1 cellular context compared by ENCODE assay signal in the genomic region with DNA sequence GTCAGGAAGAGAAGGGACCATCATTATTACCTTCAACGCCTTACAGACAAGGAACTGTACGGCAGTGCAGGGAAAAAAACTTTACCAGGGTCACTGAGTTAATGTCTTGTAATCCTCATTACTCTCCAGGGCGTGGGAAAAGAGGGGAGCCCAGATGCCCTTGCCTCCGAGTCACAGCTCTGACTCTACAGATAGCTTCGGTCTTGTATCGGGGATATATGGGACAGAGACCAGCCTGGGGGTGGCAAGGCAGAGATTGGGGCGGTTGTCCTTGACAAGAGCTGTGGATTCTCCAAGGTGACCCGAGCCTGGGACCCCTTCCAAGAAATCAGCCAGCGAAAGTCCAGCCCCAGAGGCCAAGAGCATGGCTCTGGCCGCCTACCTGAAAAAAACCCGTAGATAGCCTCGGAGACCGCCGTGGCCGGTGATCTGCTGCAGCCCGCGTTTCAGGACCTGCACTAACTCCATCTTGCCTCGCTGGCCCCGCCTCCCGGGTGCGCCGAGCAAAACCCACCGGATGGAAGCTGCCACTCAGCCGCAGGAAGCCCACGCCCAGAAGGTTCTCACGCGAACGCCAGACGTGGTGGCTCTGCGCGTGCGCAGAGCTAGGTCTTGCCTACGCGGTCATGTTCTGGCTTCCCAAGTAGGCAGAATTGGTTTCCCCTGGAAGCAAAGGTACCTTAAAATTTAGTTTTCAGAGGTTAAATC.
A peak's percentile ranks its signal among the peaks of the same experiment; 100 is the strongest.
TF ChIP-seq lines count a peak whose summit lies in the region.

A gene (minus strand): TSS at position 485 of the 708 bp plus-strand sequence. CDS start 17 bp downstream, at position 468.

TF ChIP-seq in HepG2, 621 proteins besides CTCF, POLR2A, EP300 and RAD21 (continued from another document and continues in another):
- TF ChIP-seq EHMT2 (IDR thresholded peaks at IDR 0.05; ENCODE audit: borderline replicate concordance, low read depth, low read length): no peak
- TF ChIP-seq KDM1A (CRISPR knock-in tag; IDR thresholded peaks at IDR 0.05): no peak
- no peak for TF ChIP-seq FOXA1 (IDR thresholded peaks at IDR 0.05)
- TF ChIP-seq FOXA1 (CRISPR knock-in tag; IDR thresholded peaks at IDR 0.05): 0 out of 2 replicates have a peak, but pooled peaks have one; percentile 20
- no peak for TF ChIP-seq ZNF24 (IDR thresholded peaks at IDR 0.05)
- TF ChIP-seq, protein P1, sequence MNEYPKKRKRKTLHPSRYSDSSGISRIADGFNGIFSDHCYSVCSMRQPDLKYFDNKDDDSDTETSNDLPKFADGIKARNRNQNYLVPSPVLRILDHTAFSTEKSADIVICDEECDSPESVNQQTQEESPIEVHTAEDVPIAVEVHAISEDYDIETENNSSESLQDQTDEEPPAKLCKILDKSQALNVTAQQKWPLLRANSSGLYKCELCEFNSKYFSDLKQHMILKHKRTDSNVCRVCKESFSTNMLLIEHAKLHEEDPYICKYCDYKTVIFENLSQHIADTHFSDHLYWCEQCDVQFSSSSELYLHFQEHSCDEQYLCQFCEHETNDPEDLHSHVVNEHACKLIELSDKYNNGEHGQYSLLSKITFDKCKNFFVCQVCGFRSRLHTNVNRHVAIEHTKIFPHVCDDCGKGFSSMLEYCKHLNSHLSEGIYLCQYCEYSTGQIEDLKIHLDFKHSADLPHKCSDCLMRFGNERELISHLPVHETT (CRISPR knock-in tag; conservative IDR thresholded peaks at IDR 0.05): peak; percentile 51; the same call in 1 of the 2 replicates
- TF ChIP-seq, protein P2, sequence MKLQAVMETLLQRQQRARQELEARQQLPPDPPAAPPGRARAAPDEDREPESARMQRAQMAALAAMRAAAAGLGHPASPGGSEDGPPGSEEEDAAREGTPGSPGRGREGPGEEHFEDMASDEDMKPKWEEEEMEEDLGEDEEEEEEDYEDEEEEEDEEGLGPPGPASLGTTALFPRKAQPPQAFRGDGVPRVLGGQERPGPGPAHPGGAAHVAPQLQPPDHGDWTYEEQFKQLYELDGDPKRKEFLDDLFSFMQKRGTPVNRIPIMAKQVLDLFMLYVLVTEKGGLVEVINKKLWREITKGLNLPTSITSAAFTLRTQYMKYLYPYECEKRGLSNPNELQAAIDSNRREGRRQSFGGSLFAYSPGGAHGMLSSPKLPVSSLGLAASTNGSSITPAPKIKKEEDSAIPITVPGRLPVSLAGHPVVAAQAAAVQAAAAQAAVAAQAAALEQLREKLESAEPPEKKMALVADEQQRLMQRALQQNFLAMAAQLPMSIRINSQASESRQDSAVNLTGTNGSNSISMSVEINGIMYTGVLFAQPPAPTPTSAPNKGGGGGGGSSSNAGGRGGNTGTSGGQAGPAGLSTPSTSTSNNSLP (IDR thresholded peaks at IDR 0.05; ENCODE audit: low read depth, low read length): no peak
- TF ChIP-seq, protein P3, sequence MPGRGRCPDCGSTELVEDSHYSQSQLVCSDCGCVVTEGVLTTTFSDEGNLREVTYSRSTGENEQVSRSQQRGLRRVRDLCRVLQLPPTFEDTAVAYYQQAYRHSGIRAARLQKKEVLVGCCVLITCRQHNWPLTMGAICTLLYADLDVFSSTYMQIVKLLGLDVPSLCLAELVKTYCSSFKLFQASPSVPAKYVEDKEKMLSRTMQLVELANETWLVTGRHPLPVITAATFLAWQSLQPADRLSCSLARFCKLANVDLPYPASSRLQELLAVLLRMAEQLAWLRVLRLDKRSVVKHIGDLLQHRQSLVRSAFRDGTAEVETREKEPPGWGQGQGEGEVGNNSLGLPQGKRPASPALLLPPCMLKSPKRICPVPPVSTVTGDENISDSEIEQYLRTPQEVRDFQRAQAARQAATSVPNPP (CRISPR knock-in tag; IDR thresholded peaks at IDR 0.05): no peak
- no peak for TF ChIP-seq ZNF562 (CRISPR knock-in tag; IDR thresholded peaks at IDR 0.05; ENCODE audit: borderline replicate concordance)
- TF ChIP-seq HNRNPK (IDR thresholded peaks at IDR 0.05; ENCODE audit: low read depth, low read length, poor library complexity, severe bottlenecking): no peak
- TF ChIP-seq, protein P4, sequence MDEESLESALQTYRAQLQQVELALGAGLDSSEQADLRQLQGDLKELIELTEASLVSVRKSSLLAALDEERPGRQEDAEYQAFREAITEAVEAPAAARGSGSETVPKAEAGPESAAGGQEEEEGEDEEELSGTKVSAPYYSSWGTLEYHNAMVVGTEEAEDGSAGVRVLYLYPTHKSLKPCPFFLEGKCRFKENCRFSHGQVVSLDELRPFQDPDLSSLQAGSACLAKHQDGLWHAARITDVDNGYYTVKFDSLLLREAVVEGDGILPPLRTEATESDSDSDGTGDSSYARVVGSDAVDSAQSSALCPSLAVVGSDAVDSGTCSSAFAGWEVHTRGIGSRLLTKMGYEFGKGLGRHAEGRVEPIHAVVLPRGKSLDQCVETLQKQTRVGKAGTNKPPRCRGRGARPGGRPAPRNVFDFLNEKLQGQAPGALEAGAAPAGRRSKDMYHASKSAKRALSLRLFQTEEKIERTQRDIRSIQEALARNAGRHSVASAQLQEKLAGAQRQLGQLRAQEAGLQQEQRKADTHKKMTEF (CRISPR knock-in tag; IDR thresholded peaks at IDR 0.05): peak; percentile 77; the same call in 1 of the 2 replicates
- TF ChIP-seq ZNF746 (CRISPR knock-in tag; IDR thresholded peaks at IDR 0.05): no peak; the same call in 1 of the 2 replicates
- TF ChIP-seq NCOR1 (IDR thresholded peaks at IDR 0.05; ENCODE audit: borderline replicate concordance, low read length): no peak
- TF ChIP-seq, protein P5, sequence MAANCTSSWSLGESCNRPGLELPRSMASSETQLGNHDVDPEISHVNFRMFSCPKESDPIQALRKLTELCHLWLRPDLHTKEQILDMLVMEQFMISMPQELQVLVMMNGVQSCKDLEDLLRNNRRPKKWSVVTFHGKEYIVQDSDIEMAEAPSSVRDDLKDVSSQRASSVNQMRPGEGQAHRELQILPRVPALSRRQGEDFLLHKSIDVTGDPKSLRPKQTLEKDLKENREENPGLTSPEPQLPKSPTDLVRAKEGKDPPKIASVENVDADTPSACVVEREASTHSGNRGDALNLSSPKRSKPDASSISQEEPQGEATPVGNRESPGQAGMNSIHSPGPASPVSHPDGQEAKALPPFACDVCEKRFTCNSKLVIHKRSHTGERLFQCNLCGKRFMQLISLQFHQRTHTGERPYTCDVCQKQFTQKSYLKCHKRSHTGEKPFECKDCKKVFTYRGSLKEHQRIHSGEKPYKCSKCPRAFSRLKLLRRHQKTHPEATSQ (CRISPR knock-in tag; IDR thresholded peaks at IDR 0.05; ENCODE audit: borderline replicate concordance): no peak; the same call in 1 of the 2 replicates
- peak; percentile 74 for TF ChIP-seq ZNF883 (CRISPR knock-in tag; IDR thresholded peaks at IDR 0.05; ENCODE audit: not compliant biosample characterization)
- no peak for TF ChIP-seq CENPT (CRISPR knock-in tag; IDR thresholded peaks at IDR 0.05; ENCODE audit: low read depth)
- TF ChIP-seq RELA (CRISPR knock-in tag; IDR thresholded peaks at IDR 0.05): no peak
- TF ChIP-seq, protein P6, sequence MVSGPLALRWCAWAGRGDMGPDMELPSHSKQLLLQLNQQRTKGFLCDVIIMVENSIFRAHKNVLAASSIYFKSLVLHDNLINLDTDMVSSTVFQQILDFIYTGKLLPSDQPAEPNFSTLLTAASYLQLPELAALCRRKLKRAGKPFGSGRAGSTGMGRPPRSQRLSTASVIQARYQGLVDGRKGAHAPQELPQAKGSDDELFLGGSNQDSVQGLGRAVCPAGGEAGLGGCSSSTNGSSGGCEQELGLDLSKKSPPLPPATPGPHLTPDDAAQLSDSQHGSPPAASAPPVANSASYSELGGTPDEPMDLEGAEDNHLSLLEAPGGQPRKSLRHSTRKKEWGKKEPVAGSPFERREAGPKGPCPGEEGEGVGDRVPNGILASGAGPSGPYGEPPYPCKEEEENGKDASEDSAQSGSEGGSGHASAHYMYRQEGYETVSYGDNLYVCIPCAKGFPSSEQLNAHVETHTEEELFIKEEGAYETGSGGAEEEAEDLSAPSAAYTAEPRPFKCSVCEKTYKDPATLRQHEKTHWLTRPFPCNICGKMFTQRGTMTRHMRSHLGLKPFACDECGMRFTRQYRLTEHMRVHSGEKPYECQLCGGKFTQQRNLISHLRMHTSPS (CRISPR knock-in tag; IDR thresholded peaks at IDR 0.05; ENCODE audit: low read depth): no peak
- TF ChIP-seq ZFX (CRISPR knock-in tag; IDR thresholded peaks at IDR 0.05; ENCODE audit: low read depth): peak; percentile 62; the same call in 1 of the 2 replicates
- TF ChIP-seq MTA3 (CRISPR knock-in tag; IDR thresholded peaks at IDR 0.05): no peak
- TF ChIP-seq RXRA (CRISPR knock-in tag; IDR thresholded peaks at IDR 0.05): peak; percentile 73
- TF ChIP-seq ZNF816 (CRISPR knock-in tag; IDR thresholded peaks at IDR 0.05; ENCODE audit: borderline replicate concordance): no peak
- TF ChIP-seq, protein P7, sequence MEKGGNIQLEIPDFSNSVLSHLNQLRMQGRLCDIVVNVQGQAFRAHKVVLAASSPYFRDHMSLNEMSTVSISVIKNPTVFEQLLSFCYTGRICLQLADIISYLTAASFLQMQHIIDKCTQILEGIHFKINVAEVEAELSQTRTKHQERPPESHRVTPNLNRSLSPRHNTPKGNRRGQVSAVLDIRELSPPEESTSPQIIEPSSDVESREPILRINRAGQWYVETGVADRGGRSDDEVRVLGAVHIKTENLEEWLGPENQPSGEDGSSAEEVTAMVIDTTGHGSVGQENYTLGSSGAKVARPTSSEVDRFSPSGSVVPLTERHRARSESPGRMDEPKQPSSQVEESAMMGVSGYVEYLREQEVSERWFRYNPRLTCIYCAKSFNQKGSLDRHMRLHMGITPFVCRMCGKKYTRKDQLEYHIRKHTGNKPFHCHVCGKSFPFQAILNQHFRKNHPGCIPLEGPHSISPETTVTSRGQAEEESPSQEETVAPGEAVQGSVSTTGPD (CRISPR knock-in tag; IDR thresholded peaks at IDR 0.05): no peak
- TF ChIP-seq, protein P8, sequence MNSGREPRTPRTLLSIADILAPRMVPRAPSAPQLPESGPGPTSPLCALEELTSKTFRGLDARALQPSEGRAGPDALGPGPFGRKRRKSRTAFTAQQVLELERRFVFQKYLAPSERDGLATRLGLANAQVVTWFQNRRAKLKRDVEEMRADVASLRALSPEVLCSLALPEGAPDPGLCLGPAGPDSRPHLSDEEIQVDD (CRISPR knock-in tag; IDR thresholded peaks at IDR 0.05; ENCODE audit: borderline replicate concordance): no peak
- TF ChIP-seq ZNF329 (CRISPR knock-in tag; IDR thresholded peaks at IDR 0.05; ENCODE audit: low read depth): 0 out of 2 replicates have a peak, but pooled peaks have one; percentile 61
- peak; percentile 59; the same call in 1 of the 2 replicates for TF ChIP-seq ZNF292 (CRISPR knock-in tag; IDR thresholded peaks at IDR 0.05; ENCODE audit: borderline replicate concordance, low read depth)
- TF ChIP-seq YEATS4 (CRISPR knock-in tag; IDR thresholded peaks at IDR 0.05; ENCODE audit: borderline replicate concordance): peak; percentile 92; the same call in 1 of the 2 replicates
- TF ChIP-seq JARID2 (CRISPR knock-in tag; IDR thresholded peaks at IDR 0.05; ENCODE audit: insufficient replicate concordance): no peak
- TF ChIP-seq ATAD3A (CRISPR knock-in tag; IDR thresholded peaks at IDR 0.05): no peak
- no peak for TF ChIP-seq PRPF4 (IDR thresholded peaks at IDR 0.05; ENCODE audit: low read depth, low read length, poor library complexity, severe bottlenecking)
- TF ChIP-seq IKZF1 (IDR thresholded peaks at IDR 0.05): no peak
- TF ChIP-seq TOE1 (CRISPR knock-in tag; IDR thresholded peaks at IDR 0.05): peak; percentile 60; the same call in 1 of the 2 replicates
- TF ChIP-seq MEIS1 (CRISPR knock-in tag; IDR thresholded peaks at IDR 0.05; ENCODE audit: borderline replicate concordance): peak; percentile 86; the same call in 1 of the 2 replicates
- no peak for TF ChIP-seq SUZ12 (IDR thresholded peaks at IDR 0.05; ENCODE audit: low read depth, low read length)
- peak; percentile 98 for TF ChIP-seq TAF1 (CRISPR knock-in tag; IDR thresholded peaks at IDR 0.05)
- peak; percentile 77 for TF ChIP-seq ZNF670 (CRISPR knock-in tag; IDR thresholded peaks at IDR 0.05; ENCODE audit: borderline replicate concordance)
- peak; percentile 90 for TF ChIP-seq ZNF709 (CRISPR knock-in tag; IDR thresholded peaks at IDR 0.05)
- peak; percentile 92 for TF ChIP-seq KDM5A (IDR thresholded peaks at IDR 0.05; ENCODE audit: borderline replicate concordance, low read length)
- TF ChIP-seq, protein P9, sequence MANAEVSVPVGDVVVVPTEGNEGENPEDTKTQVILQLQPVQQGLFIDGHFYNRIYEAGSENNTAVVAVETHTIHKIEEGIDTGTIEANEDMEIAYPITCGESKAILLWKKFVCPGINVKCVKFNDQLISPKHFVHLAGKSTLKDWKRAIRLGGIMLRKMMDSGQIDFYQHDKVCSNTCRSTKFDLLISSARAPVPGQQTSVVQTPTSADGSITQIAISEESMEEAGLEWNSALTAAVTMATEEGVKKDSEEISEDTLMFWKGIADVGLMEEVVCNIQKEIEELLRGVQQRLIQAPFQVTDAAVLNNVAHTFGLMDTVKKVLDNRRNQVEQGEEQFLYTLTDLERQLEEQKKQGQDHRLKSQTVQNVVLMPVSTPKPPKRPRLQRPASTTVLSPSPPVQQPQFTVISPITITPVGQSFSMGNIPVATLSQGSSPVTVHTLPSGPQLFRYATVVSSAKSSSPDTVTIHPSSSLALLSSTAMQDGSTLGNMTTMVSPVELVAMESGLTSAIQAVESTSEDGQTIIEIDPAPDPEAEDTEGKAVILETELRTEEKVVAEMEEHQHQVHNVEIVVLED (CRISPR knock-in tag; IDR thresholded peaks at IDR 0.05; ENCODE audit: borderline replicate concordance): peak; percentile 75; the same call in 1 of the 2 replicates
- no peak for TF ChIP-seq POLR2AphosphoS2 (IDR thresholded peaks at IDR 0.05; ENCODE audit: low read depth, low read length)
- no peak for TF ChIP-seq SMARCC2 (IDR thresholded peaks at IDR 0.05)
- peak; percentile 79 for TF ChIP-seq ETV5 (CRISPR knock-in tag; IDR thresholded peaks at IDR 0.05; ENCODE audit: borderline replicate concordance)
- TF ChIP-seq, protein P10, sequence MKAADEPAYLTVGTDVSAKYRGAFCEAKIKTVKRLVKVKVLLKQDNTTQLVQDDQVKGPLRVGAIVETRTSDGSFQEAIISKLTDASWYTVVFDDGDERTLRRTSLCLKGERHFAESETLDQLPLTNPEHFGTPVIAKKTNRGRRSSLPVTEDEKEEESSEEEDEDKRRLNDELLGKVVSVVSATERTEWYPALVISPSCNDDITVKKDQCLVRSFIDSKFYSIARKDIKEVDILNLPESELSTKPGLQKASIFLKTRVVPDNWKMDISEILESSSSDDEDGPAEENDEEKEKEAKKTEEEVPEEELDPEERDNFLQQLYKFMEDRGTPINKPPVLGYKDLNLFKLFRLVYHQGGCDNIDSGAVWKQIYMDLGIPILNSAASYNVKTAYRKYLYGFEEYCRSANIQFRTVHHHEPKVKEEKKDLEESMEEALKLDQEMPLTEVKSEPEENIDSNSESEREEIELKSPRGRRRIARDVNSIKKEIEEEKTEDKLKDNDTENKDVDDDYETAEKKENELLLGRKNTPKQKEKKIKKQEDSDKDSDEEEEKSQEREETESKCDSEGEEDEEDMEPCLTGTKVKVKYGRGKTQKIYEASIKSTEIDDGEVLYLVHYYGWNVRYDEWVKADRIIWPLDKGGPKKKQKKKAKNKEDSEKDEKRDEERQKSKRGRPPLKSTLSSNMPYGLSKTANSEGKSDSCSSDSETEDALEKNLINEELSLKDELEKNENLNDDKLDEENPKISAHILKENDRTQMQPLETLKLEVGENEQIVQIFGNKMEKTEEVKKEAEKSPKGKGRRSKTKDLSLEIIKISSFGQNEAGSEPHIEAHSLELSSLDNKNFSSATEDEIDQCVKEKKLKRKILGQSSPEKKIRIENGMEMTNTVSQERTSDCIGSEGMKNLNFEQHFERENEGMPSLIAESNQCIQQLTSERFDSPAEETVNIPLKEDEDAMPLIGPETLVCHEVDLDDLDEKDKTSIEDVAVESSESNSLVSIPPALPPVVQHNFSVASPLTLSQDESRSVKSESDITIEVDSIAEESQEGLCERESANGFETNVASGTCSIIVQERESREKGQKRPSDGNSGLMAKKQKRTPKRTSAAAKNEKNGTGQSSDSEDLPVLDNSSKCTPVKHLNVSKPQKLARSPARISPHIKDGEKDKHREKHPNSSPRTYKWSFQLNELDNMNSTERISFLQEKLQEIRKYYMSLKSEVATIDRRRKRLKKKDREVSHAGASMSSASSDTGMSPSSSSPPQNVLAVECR (CRISPR knock-in tag; IDR thresholded peaks at IDR 0.05; ENCODE audit: borderline replicate concordance): peak; percentile 87; the same call in 1 of the 2 replicates
